8 cellular contexts compared by ENCODE assay signal in genomic region chr6:138509371-138509770, GRCh38. TPM values are rescaled to one million over a fixed set of nuclear protein-coding genes. Genes with fewer than 3 reads are reported as not detected.
A peak's percentile ranks its signal among the peaks of the same experiment; 100 is the strongest.
DNase-seq lines count a peak whose midpoint lies in the region; ATAC-seq and TF ChIP-seq lines count a peak whose summit lies in the region.

No MANE protein-coding gene starts in this region.

- H3K9me3 ChIP-seq in parathyroid adenoma (ENCODE audit: control insufficient read depth, low read length): no peaks in the 10 kb centered on the region

- H3K27ac Mint-ChIP-seq in activated CD8-positive, alpha-beta T cell treated with anti-CD3 and anti-CD28 coated beads for 36 hours: no peak overlapping the region

- no peaks in the 10 kb centered on the region for H3K27me3 ChIP-seq in parathyroid adenoma (ENCODE audit: control insufficient read depth, insufficient read depth, low read length)

- peaks cover 6% of the 10 kb centered on the region for H3K4me1 ChIP-seq in parathyroid adenoma

- peak; percentile 21 for DNase-seq in A172 (ENCODE audit: low spot score)
- peak; percentile 14 for DNase-seq in GF-D8 (lab: John Stamatoyannopoulos, UW)
- peak; percentile 73 for DNase-seq in NCI-H1694 (lab: John Stamatoyannopoulos, UW)
- DNase-seq in activated CD8-positive, alpha-beta T cell treated with anti-CD3 and anti-CD28 coated beads for 36 hours: peak; percentile 75
- peak; percentile 62 for DNase-seq in fibroblast of peridontal ligament (ENCODE audit: extremely low read depth)
- no peak for DNase-seq in T1000 (lab: John Stamatoyannopoulos, UW)

- no peak overlapping the region for H3K4me3 Mint-ChIP-seq in activated CD8-positive, alpha-beta T cell treated with anti-CD3 and anti-CD28 coated beads for 36 hours

- H3K9me3 Mint-ChIP-seq in activated CD8-positive, alpha-beta T cell treated with anti-CD3 and anti-CD28 coated beads for 36 hours: no peaks in the 10 kb centered on the region

- POLR2A ChIA-PET in activated CD8-positive, alpha-beta T cell treated with anti-CD3 and anti-CD28 coated beads for 36 hours (lab: Charles Lee): interaction anchor here (0.8 to 1.0 kb wide), 2 partner anchors 83 to 95 kb away, joined by 3 read pairs; no protein-coding TSS in a partner anchor

- no peaks in the 10 kb centered on the region for H3K4me1 Mint-ChIP-seq in activated CD8-positive, alpha-beta T cell treated with anti-CD3 and anti-CD28 coated beads for 36 hours (ENCODE audit: low read depth)

- H3K9ac ChIP-seq in parathyroid adenoma: no peak overlapping the region

- H3K27me3 Mint-ChIP-seq in activated CD8-positive, alpha-beta T cell treated with anti-CD3 and anti-CD28 coated beads for 36 hours: peaks cover 3% of the 10 kb centered on the region

- H3K27ac ChIP-seq in parathyroid adenoma: no peak overlapping the region

- intact Hi-C loops in activated CD8-positive, alpha-beta T cell treated with anti-CD3 and anti-CD28 coated beads for 36 hours (cut with micrococcal nuclease): loop anchor here (2.0 kb wide), 1 partner anchor 81 kb away; no protein-coding TSS in a partner anchor

- CTCF ChIA-PET in activated CD8-positive, alpha-beta T cell treated with anti-CD3 and anti-CD28 coated beads for 36 hours (lab: Charles Lee): interaction anchor here (0.6 to 7.4 kb wide), 41 partner anchors 8 to 397 kb away, joined by 3 to 131 read pairs (median 5); partner anchors contain the start of genes HEBP2 and NHSL1

- ATAC-seq in activated CD8-positive, alpha-beta T cell treated with anti-CD3 and anti-CD28 coated beads for 36 hours: peak; percentile 55
- ATAC-seq in HG03457 (IDR thresholded peaks at IDR 0.05; ENCODE audit: unreplicated experiment): no peak

- no peak overlapping the region for H3K4me2 ChIP-seq in parathyroid adenoma (ENCODE audit: low read length)

- no peaks in the 10 kb centered on the region for H3K79me2 ChIP-seq in parathyroid adenoma

- no peak overlapping the region for H3K4me3 ChIP-seq in parathyroid adenoma (ENCODE audit: low read depth, low read length)

- no peak overlapping the region for H2AFZ ChIP-seq in parathyroid adenoma

- no peaks in the 10 kb centered on the region for H3K36me3 ChIP-seq in parathyroid adenoma (ENCODE audit: control insufficient read depth, insufficient read depth, low read length)

- no peaks in the 10 kb centered on the region for H3K36me3 Mint-ChIP-seq in activated CD8-positive, alpha-beta T cell treated with anti-CD3 and anti-CD28 coated beads for 36 hours (ENCODE audit: low read depth)

- TF ChIP-seq CTCF in activated CD8-positive, alpha-beta T cell treated with anti-CD3 and anti-CD28 coated beads for 36 hours (IDR thresholded peaks at IDR 0.05): peak; percentile 63
- TF ChIP-seq CTCF in parathyroid adenoma (IDR thresholded peaks at IDR 0.05): peak; percentile 43

RNA-seq across cellular contexts. Expression of gene NHSL1, which starts 10.1 kb away (rescaled TPM):
- total RNA-seq in A172 (2014; rRNA removed; shearing (Covaris generic)): 2.6 and 10.4 TPM in 2 replicates
- total RNA-seq in activated CD8-positive, alpha-beta T cell treated with anti-CD3 and anti-CD28 coated beads for 36 hours: under 1 TPM; 0.18 to 0.49 TPM
